8 cellular contexts compared by ENCODE assay signal in genomic region chr19:7515471-7516226, GRCh38. TPM values are rescaled to one million over a fixed set of nuclear protein-coding genes. Genes with fewer than 3 reads are reported as not detected.
A peak's percentile ranks its signal among the peaks of the same experiment; 100 is the strongest.
DNase-seq lines count a peak whose midpoint lies in the region; ATAC-seq and TF ChIP-seq lines count a peak whose summit lies in the region.

ZNF358 (plus strand) TSS chr19:7516103; CDS start chr19:7519243, 3,140 bp downstream.

- intact Hi-C loops in CD14-positive monocyte (cut with micrococcal nuclease) = no loop called here
- intact Hi-C loops in PC-9 (cut with micrococcal nuclease; ENCODE audit: unreplicated experiment) = no loop called here

- H4K20me1 ChIP-seq in H9 (ENCODE audit: control insufficient read depth, insufficient read depth, insufficient read length) (no peaks in the 10 kb centered on the region), PC-9 (ENCODE audit: insufficient read depth) (no peaks in the 10 kb centered on the region)

- H4K12ac ChIP-seq in trophoblast cell (ENCODE audit: low read depth, low read length) = peak within 1 kb of the TSS; percentile 85

- H3K4ac ChIP-seq in H9 (ENCODE audit: low read depth, low read length) = no peak within 1 kb of the TSS
- peak within 1 kb of the TSS; percentile 96 for H3K4ac ChIP-seq in trophoblast cell (ENCODE audit: low read depth, low read length)

- H2BK120ac ChIP-seq in H9 (ENCODE audit: low read depth, low read length, poor library complexity, severe bottlenecking) = no peak within 1 kb of the TSS
- H2BK120ac ChIP-seq in trophoblast cell (ENCODE audit: insufficient read depth, low read length, poor library complexity) = peak within 1 kb of the TSS; percentile 65

- H3K79me2 ChIP-seq in H9 (ENCODE audit: insufficient read depth, low read length) (0 out of 2 replicates have a peak, but pooled peaks cover 2% of the 10 kb centered on the region), PC-9 (ENCODE audit: low read depth) (peaks cover 9% of the 10 kb centered on the region; the same call in 1 of the 2 replicates), trophoblast cell (ENCODE audit: control insufficient read depth, insufficient read depth, low read length, poor library complexity) (peaks cover 11% of the 10 kb centered on the region)

- H3K23me2 ChIP-seq in H9 (ENCODE audit: insufficient read length, low read depth, low read length, poor library complexity, severe bottlenecking) = peaks cover 8% of the 10 kb centered on the region

- H3K79me1 ChIP-seq in H9 (ENCODE audit: insufficient read depth, low read depth, low read length, poor library complexity, severe bottlenecking) (no peaks in the 10 kb centered on the region), trophoblast cell (ENCODE audit: low read length) (peaks cover 17% of the 10 kb centered on the region)

- H3K27me3 Mint-ChIP-seq in CD14-positive monocyte (ENCODE audit: low read depth in 3 of 3) = peaks cover 33 to 43% (median 35%) of the 10 kb centered on the region in 3 donors
- H3K27me3 Mint-ChIP-seq in H9 (ENCODE audit: low read depth) = peaks cover 2% of the 10 kb centered on the region; the same call in 1 of the 2 replicates

- BruUV-seq in PC-9 (replicated peaks; lab: Mats Ljungman, UMichigan) = no TSS peak

- WGBS in H9 (ENCODE audit: extremely low coverage, insufficient read length, low lambda C conversion rate) = no CpG with 5 or more reads among the region's 51 CpGs
- no CpG with 5 or more reads among the region's 51 CpGs for WGBS in trophoblast cell (ENCODE audit: extremely low coverage, insufficient coverage, insufficient read length)

- H3K9ac ChIP-seq in H9 (ENCODE audit: extremely low read depth, insufficient read length, low read length) = peak within 1 kb of the TSS; percentile 58
- H3K9ac ChIP-seq in trophoblast cell (ENCODE audit: low read length) = peak within 1 kb of the TSS; percentile 91

- H3K4me1 Mint-ChIP-seq in CD14-positive monocyte = peaks cover 12% of the 10 kb centered on the region
- H3K4me1 Mint-ChIP-seq in H9 = peaks cover 11 to 24% of the 10 kb centered on the region in 2 experiments

- H3K27ac ChIP-seq in H9 (ENCODE audit: insufficient read length, low read depth, low read length) (no peak within 1 kb of the TSS), PC-9 (no peak within 1 kb of the TSS), right atrium auricular region (peak within 1 kb of the TSS; percentile 87 to 91), trophoblast cell (ENCODE audit: low read depth, low read length) (peak within 1 kb of the TSS; percentile 9)

- in situ Hi-C loops in astrocyte of the cerebellum (cut with HindIII; ENCODE audit: low sequenced_read_pairs) = no loop called here

- DNase-seq in CD14-positive monocyte (ENCODE audit: low spot score) (no peak), H9 (peak; percentile 84), PC-9 (peak in 1 of 2 experiments; percentile 77), astrocyte of the cerebellum (ENCODE audit: low read depth) (no peak), right atrium auricular region (ENCODE audit: low spot score) (peak; percentile 74), trophoblast cell (peak; percentile 30 to 63), AML-193 (lab: John Stamatoyannopoulos, UW) (no peak)

- H2BK12ac ChIP-seq in H9 (ENCODE audit: insufficient read length, low read depth, low read length) (no peak within 1 kb of the TSS), trophoblast cell (ENCODE audit: low read length) (peak within 1 kb of the TSS; percentile 79)

- peak within 1 kb of the TSS; percentile 60 to 91 for H3K4me3 Mint-ChIP-seq in CD14-positive monocyte
- H3K4me3 Mint-ChIP-seq in H9 = peak within 1 kb of the TSS; percentile 76 to 87

- no peaks in the 10 kb centered on the region for H3K27me3 ChIP-seq in H9 (ENCODE audit: insufficient read depth, low read length)
- no peaks in the 10 kb centered on the region for H3K27me3 ChIP-seq in PC-9 (ENCODE audit: insufficient read depth, low read depth)
- no peaks in the 10 kb centered on the region for H3K27me3 ChIP-seq in right atrium auricular region
- H3K27me3 ChIP-seq in trophoblast cell (ENCODE audit: insufficient read depth, low read length) = no peaks in the 10 kb centered on the region

- peak within 1 kb of the TSS; percentile 72 for H3K4me3 ChIP-seq in PC-9
- peak within 1 kb of the TSS; percentile 89 for H3K4me3 ChIP-seq in astrocyte of the cerebellum (ENCODE audit: low read depth, low read length)
- H3K4me3 ChIP-seq in right atrium auricular region = peak within 1 kb of the TSS; percentile 73 to 91
- H3K4me3 ChIP-seq in trophoblast cell (ENCODE audit: low read depth, low read length) = peak within 1 kb of the TSS; percentile 84

- H2AK5ac ChIP-seq in H9 (ENCODE audit: insufficient read length, low read length) = no peak within 1 kb of the TSS
- H2AK5ac ChIP-seq in trophoblast cell (ENCODE audit: low read length) = peak within 1 kb of the TSS; percentile 96

- CTCF ChIA-PET in PC-9 (lab: Charles Lee) = no interaction called here

- peaks cover 4 to 5% of the 10 kb centered on the region in 2 donors for H3K36me3 Mint-ChIP-seq in CD14-positive monocyte
- H3K36me3 Mint-ChIP-seq in H9 (ENCODE audit: insufficient read depth in 1 of 3, low read depth in 3 of 3) = peaks cover 3 to 15% (median 13%) of the 10 kb centered on the region in 3 experiments; a peak in 5 of 7 replicates

- no peak within 1 kb of the TSS for H2BK5ac ChIP-seq in H9 (ENCODE audit: insufficient read length, low read length)
- peak within 1 kb of the TSS; percentile 81 for H2BK5ac ChIP-seq in trophoblast cell (ENCODE audit: low read depth, low read length, poor library complexity)

- H3K14ac ChIP-seq in H9 (ENCODE audit: insufficient read depth, low read length) (peak within 1 kb of the TSS; percentile 53), trophoblast cell (ENCODE audit: low read length) (peak within 1 kb of the TSS; percentile 88)

- no peak within 1 kb of the TSS for H2BK20ac ChIP-seq in H9 (ENCODE audit: low read depth, low read length, poor library complexity, severe bottlenecking)

- H2AFZ ChIP-seq in H9 (ENCODE audit: low read length) (no peak within 1 kb of the TSS), PC-9 (peak within 1 kb of the TSS; percentile 81), trophoblast cell (ENCODE audit: insufficient read depth, low read length, poor library complexity) (peak within 1 kb of the TSS; percentile 58)

- no peaks in the 10 kb centered on the region for H3K36me3 ChIP-seq in PC-9 (ENCODE audit: low read depth)
- peaks cover 11% of the 10 kb centered on the region for H3K36me3 ChIP-seq in right atrium auricular region
- H3K36me3 ChIP-seq in trophoblast cell (ENCODE audit: control insufficient read depth in 1 of 2, insufficient read depth in 2 of 2, low read length in 2 of 2) = peaks cover 17 to 19% of the 10 kb centered on the region in 2 experiments

- H4K5ac ChIP-seq in H9 (ENCODE audit: insufficient read length, low read depth, low read length) = no peak within 1 kb of the TSS

- H3T11ph ChIP-seq in H9 (ENCODE audit: low read length) = no peak within 1 kb of the TSS

- H3K9me3 ChIP-seq in H9 (ENCODE audit: control insufficient read depth, low read depth, low read length) (no peaks in the 10 kb centered on the region), PC-9 (ENCODE audit: insufficient read depth, low read depth) (no peaks in the 10 kb centered on the region), right atrium auricular region (no peaks in the 10 kb centered on the region), trophoblast cell (ENCODE audit: insufficient read depth, low read depth, low read length) (no peaks in the 10 kb centered on the region)

- no peak for TF ChIP-seq CTCF in CD14-positive monocyte (IDR thresholded peaks at IDR 0.05)
- no peak for TF ChIP-seq CTCF in H9 (conservative IDR thresholded peaks at IDR 0.05)
- no peak for TF ChIP-seq CTCF in PC-9 (conservative IDR thresholded peaks at IDR 0.05)
- TF ChIP-seq CTCF in astrocyte of the cerebellum (IDR thresholded peaks at IDR 0.05; ENCODE audit: low read depth, low read length, missing control alignments) = no peak
- no peak for TF ChIP-seq CTCF in right atrium auricular region (IDR thresholded peaks at IDR 0.05)

- ATAC-seq in GM21360 (IDR thresholded peaks at IDR 0.05; ENCODE audit: unreplicated experiment) = no peak

- no peaks in the 10 kb centered on the region for H3K9me2 ChIP-seq in PC-9 (ENCODE audit: insufficient read depth)

- H3K9me3 Mint-ChIP-seq in CD14-positive monocyte (peaks cover 0 to 11% (median 4%) of the 10 kb centered on the region in 7 donors), H9 (no peaks in the 10 kb centered on the region; a peak in 1 of 5 replicates)

- POLR2A ChIA-PET in PC-9 (lab: Charles Lee; ENCODE audit: unreplicated experiment) = interaction anchor here (0.6 to 0.7 kb wide), 2 partner anchors 55 to 286 kb away, joined by 3 to 5 read pairs; no protein-coding TSS in a partner anchor

- no peak within 1 kb of the TSS for H4K8ac ChIP-seq in H9 (replicated peaks; ENCODE audit: insufficient read length, low read depth, low read length)
- peak within 1 kb of the TSS; percentile 84 for H4K8ac ChIP-seq in trophoblast cell (ENCODE audit: low read depth, low read length)

- H2BK15ac ChIP-seq in H9 (ENCODE audit: low read depth, low read length) = no peak within 1 kb of the TSS

- H3K23ac ChIP-seq in H9 (ENCODE audit: insufficient read length, low read depth, low read length) (no peak within 1 kb of the TSS), trophoblast cell (ENCODE audit: low read length) (no peak within 1 kb of the TSS)

- no peak within 1 kb of the TSS for H3K56ac ChIP-seq in H9 (ENCODE audit: insufficient read length, low read depth, low read length)

- 0 out of 2 replicates have a peak, but pooled peaks cover 4% of the 10 kb centered on the region for H3K4me1 ChIP-seq in H9 (ENCODE audit: insufficient read depth, low read length)
- peaks cover 19% of the 10 kb centered on the region for H3K4me1 ChIP-seq in PC-9 (replicated peaks; ENCODE audit: insufficient read depth)
- H3K4me1 ChIP-seq in right atrium auricular region = peaks cover 0 to 21% of the 10 kb centered on the region in 2 donors
- H3K4me1 ChIP-seq in trophoblast cell (ENCODE audit: control insufficient read depth in 1 of 2, insufficient read depth in 2 of 2, low read length in 2 of 2) = peaks cover 11 to 15% of the 10 kb centered on the region in 2 experiments

- H3K18ac ChIP-seq in H9 (ENCODE audit: insufficient read length, low read depth, low read length) (peak within 1 kb of the TSS; percentile 51), trophoblast cell (ENCODE audit: low read length) (peak within 1 kb of the TSS; percentile 60)

- H3F3A ChIP-seq in PC-9 (ENCODE audit: insufficient read depth, low read depth) = peaks cover 30% of the 10 kb centered on the region

- H3K4me2 ChIP-seq in H9 (ENCODE audit: insufficient read depth, insufficient read length, low read length) (peak within 1 kb of the TSS; percentile 74), PC-9 (peak within 1 kb of the TSS; percentile 100), trophoblast cell (ENCODE audit: low read length) (peak within 1 kb of the TSS; percentile 74)

- H3K27ac Mint-ChIP-seq in CD14-positive monocyte (peak within 1 kb of the TSS in 4 of 7 donors; percentile 15 to 66 (median 58)), H9 (peak within 1 kb of the TSS; percentile 24 to 97 (median 96))

- H4K91ac ChIP-seq in H9 (ENCODE audit: insufficient read length, low read depth, low read length) (no peak within 1 kb of the TSS), trophoblast cell (ENCODE audit: low read depth, low read length) (peak within 1 kb of the TSS; percentile 89)

RNA-seq across cellular contexts. Expression of gene ZNF358, which starts in this region (rescaled TPM):
- 1 to 10 TPM in 1 of 2 donors, under 1 TPM in 1; 0.41 to 1.0 TPM for polyA plus RNA-seq in CD14-positive monocyte
- total RNA-seq in H9 (2021) = 40.5 and 41.5 TPM in 2 replicates
- total RNA-seq in PC-9 (2021) = 60.7 and 85.3 TPM in 2 replicates
- 100 to 1,000 TPM; 109 to 119 TPM for total RNA-seq in right atrium auricular region
- 94.3 and 106 TPM in 2 replicates for polyA plus RNA-seq in trophoblast cell (2013)

Comparison
In these comparisons a context has a peak if more than half of its experiments do, and no peak if none do; other contexts are left out.
1. DNase-seq: peak in H9 (single experiment), right atrium auricular region (single experiment) and trophoblast cell (2 of 2); none in CD14-positive monocyte (single experiment), astrocyte of the cerebellum (single experiment) and AML-193 (0 of 2).
2. H3K27ac ChIP-seq: peak in right atrium auricular region (2 of 2) and trophoblast cell (single experiment); none in H9 (single experiment) and PC-9 (single experiment).
3. Peak in every context shown above with its lines, with median percentiles within 50 percentile points of each other: H3K4me2 ChIP-seq and H3K4me3 ChIP-seq.